ENCODE assay signal across 8 cellular contexts in the genomic region with DNA sequence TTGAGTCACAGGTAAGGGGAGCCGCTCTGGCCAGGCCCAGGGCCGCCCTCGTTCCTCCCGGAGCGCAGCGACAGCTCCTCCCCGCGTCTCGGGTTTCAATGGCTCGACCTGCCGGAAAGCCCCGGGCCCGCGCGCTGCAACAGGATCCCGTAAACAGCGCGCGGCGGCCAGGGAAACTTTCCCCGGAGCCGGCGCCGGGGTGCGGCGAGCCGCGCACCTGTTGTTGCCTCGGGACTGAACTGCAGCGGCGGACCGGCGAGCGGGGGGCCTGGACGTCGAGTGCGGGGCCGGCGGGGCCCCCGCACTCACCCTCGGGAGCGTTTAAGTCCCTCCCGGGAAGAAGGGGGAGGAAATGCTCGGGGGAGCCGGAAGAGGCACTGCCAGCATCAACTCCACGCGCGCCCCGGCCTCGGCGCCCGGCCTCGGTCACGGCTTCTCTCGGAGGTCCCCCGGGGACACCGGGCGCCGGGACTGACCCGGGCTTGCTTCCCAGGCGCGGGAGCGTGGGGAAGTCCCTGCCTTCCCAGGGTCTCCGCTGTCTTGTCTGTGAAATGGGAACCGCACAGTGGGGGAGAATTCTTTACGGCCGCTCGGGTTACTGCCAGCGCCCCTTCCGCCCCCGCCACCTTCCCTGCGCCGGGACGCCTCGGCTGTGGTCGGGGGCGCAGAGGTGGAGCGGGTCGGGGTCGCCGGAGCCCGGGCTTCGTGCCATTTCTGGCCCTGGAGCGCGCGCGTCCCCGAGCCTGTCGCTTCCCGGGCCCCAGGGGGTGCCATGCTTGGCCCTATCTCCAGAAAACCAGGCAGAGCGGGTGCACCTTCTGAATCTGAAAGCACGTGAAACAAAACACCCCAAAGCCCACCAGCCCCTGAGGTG. TPM values are rescaled to one million over a fixed set of nuclear protein-coding genes. Genes with fewer than 3 reads are reported as not detected.
DNase-seq lines count a peak whose midpoint lies in the region; ATAC-seq and TF ChIP-seq lines count a peak whose summit lies in the region.

No MANE protein-coding gene starts in this region.

- peak; percentile 33; the same call in 1 of the 2 replicates for TF ChIP-seq CTCF in HEK293 (tag by site-specific recombination; IDR thresholded peaks at IDR 0.05)
- TF ChIP-seq CTCF in upper lobe of right lung (IDR thresholded peaks at IDR 0.05), result no peak

- no peak for DNase-seq in activated CD4-positive, CD25-positive, alpha-beta regulatory T cell (lab: John Stamatoyannopoulos, UW)
- DNase-seq in M059J (ENCODE audit: low read depth) (peak; percentile 73), upper lobe of right lung (peak; percentile 88)
- peak; percentile 15 for DNase-seq in activated CD4-positive, alpha-beta T cell treated with anti-CD3 and anti-CD28 coated beads, Interleukin-2, amount 50 U/mL, for 1 hour
- DNase-seq in naive thymus-derived CD4-positive, alpha-beta T cell, result peak in 7 of 9 donors; percentile 14 to 69 (median 33)

- ATAC-seq in activated CD4-positive, CD25-positive, alpha-beta regulatory T cell treated with anti-CD3 and anti-CD28 coated beads, Interleukin-2, amount 50 U/mL, for 24 hours, result peak; percentile 64 to 76
- peak; percentile 83 for ATAC-seq in naive thymus-derived CD4-positive, alpha-beta T cell
- ATAC-seq in upper lobe of right lung, result peak; percentile 95

- no peaks in the 10 kb centered on the region for H3K9me3 ChIP-seq in HEK293 (ENCODE audit: control insufficient read depth, insufficient read depth, low read depth, low read length)
- H3K9me3 ChIP-seq in esophagus (ENCODE audit: control insufficient read depth in 2 of 2, insufficient read depth in 1 of 2, low read depth in 1 of 2, low read length in 1 of 2), result no peaks in the 10 kb centered on the region
- no peaks in the 10 kb centered on the region for H3K9me3 ChIP-seq in naive thymus-derived CD4-positive, alpha-beta T cell (ENCODE audit: control insufficient read depth in 2 of 3, low read length in 3 of 3)
- no peaks in the 10 kb centered on the region for H3K9me3 ChIP-seq in upper lobe of right lung

- POLR2A ChIA-PET in HEK293 (lab: Yijun Ruan, JAX), result interaction anchor here (0.6 to 0.9 kb wide), 7 partner anchors 14 to 45 kb away, joined by 3 to 11 read pairs (median 4); no protein-coding TSS in a partner anchor
- POLR2A ChIA-PET in naive thymus-derived CD4-positive, alpha-beta T cell (lab: Charles Lee), result no interaction called here

- peaks cover 2% of the 10 kb centered on the region for H3K4me1 ChIP-seq in HEK293 (ENCODE audit: control insufficient read depth, insufficient read depth, low read length)
- H3K4me1 ChIP-seq in esophagus (ENCODE audit: control insufficient read depth in 2 of 2, insufficient read depth in 2 of 2, low read length in 1 of 2), result peaks cover 0 to 4% of the 10 kb centered on the region in 2 donors
- H3K4me1 ChIP-seq in naive thymus-derived CD4-positive, alpha-beta T cell (ENCODE audit: control insufficient read depth in 2 of 2, insufficient read depth in 2 of 2, low read length in 2 of 2), result no peaks in the 10 kb centered on the region
- peaks cover 8% of the 10 kb centered on the region for H3K4me1 ChIP-seq in upper lobe of right lung

- peaks cover 0 to 15% (median 9%) of the 10 kb centered on the region in 7 donors for H3K4me1 Mint-ChIP-seq in naive thymus-derived CD4-positive, alpha-beta T cell

- peak overlapping the region in 1 of 9 donors; percentile 62 for H3K27ac Mint-ChIP-seq in naive thymus-derived CD4-positive, alpha-beta T cell

- H3K27ac ChIP-seq in HEK293 (ENCODE audit: extremely low read depth, low read depth, low read length) (peak overlapping the region; percentile 90), esophagus (ENCODE audit: low read depth in 2 of 2, low read length in 1 of 2) (peak overlapping the region; percentile 87 to 89), upper lobe of right lung (peak overlapping the region; percentile 68)
- H3K27ac ChIP-seq in naive thymus-derived CD4-positive, alpha-beta T cell (ENCODE audit: low read depth, low read length), result no peak overlapping the region

- H3K36me3 ChIP-seq in HEK293 (ENCODE audit: control insufficient read depth in 2 of 2, insufficient read depth in 1 of 2, low read length in 2 of 2) (no peaks in the 10 kb centered on the region), esophagus (ENCODE audit: control insufficient read depth in 2 of 2, insufficient read depth in 2 of 2, low read length in 1 of 2) (no peaks in the 10 kb centered on the region), upper lobe of right lung (no peaks in the 10 kb centered on the region)
- H3K36me3 ChIP-seq in naive thymus-derived CD4-positive, alpha-beta T cell (ENCODE audit: control insufficient read depth in 2 of 3, insufficient read depth in 3 of 3, low read length in 3 of 3), result no peaks in the 10 kb centered on the region

- H3K36me3 Mint-ChIP-seq in naive thymus-derived CD4-positive, alpha-beta T cell, result peaks cover 0 to 2% (median 0%) of the 10 kb centered on the region in 5 donors

- peaks cover 16 to 46% (median 23%) of the 10 kb centered on the region in 5 donors for H3K27me3 Mint-ChIP-seq in naive thymus-derived CD4-positive, alpha-beta T cell

- peak overlapping the region; percentile 58 to 74 (median 71) for H3K4me3 Mint-ChIP-seq in naive thymus-derived CD4-positive, alpha-beta T cell

- no peaks in the 10 kb centered on the region for H3K9me3 Mint-ChIP-seq in naive thymus-derived CD4-positive, alpha-beta T cell

- no peaks in the 10 kb centered on the region for H3K27me3 ChIP-seq in esophagus (ENCODE audit: control insufficient read depth in 1 of 2, insufficient read depth in 2 of 2, low read length in 2 of 2)
- H3K27me3 ChIP-seq in naive thymus-derived CD4-positive, alpha-beta T cell (ENCODE audit: control insufficient read depth in 2 of 2, insufficient read depth in 2 of 2, low read length in 2 of 2), result no peaks in the 10 kb centered on the region
- H3K27me3 ChIP-seq in upper lobe of right lung, result peaks cover 12% of the 10 kb centered on the region

- intact Hi-C loops in naive thymus-derived CD4-positive, alpha-beta T cell (cut with micrococcal nuclease), result loop anchor here in 1 of 2 donors (5.0 kb wide), 1 partner anchor 42 kb away; no protein-coding TSS in a partner anchor
- intact Hi-C loops in upper lobe of right lung (cut with DNase I), result no loop called here

- CTCF ChIA-PET in HEK293 (lab: Yijun Ruan, JAX), result interaction anchor here (0.7 kb wide), 1 partner anchor 697 kb away, joined by 4 read pairs; no protein-coding TSS in a partner anchor
- CTCF ChIA-PET in naive thymus-derived CD4-positive, alpha-beta T cell (lab: Charles Lee), result no interaction called here

- WGBS in esophagus, 2 donors, result 3% methylated on average over 67 to 91 of the region's 92 CpGs

- peak overlapping the region; percentile 51 for H3K4me3 ChIP-seq in HEK293 (ENCODE audit: low read depth, low read length)
- peak overlapping the region; percentile 57 to 65 for H3K4me3 ChIP-seq in esophagus (ENCODE audit: low read depth in 1 of 2, low read length in 2 of 2)
- peak overlapping the region; percentile 27 for H3K4me3 ChIP-seq in naive thymus-derived CD4-positive, alpha-beta T cell (ENCODE audit: low read length)
- peak overlapping the region; percentile 56 for H3K4me3 ChIP-seq in upper lobe of right lung

TF ChIP-seq in HEK293, 187 proteins besides CTCF, POLR2A, EP300 and RAD21 (continues in another document):
- TF ChIP-seq ZNF133 (tag by site-specific recombination; IDR thresholded peaks at IDR 0.05) (no peak), ZNF335 (tag by site-specific recombination; conservative IDR thresholded peaks at IDR 0.05) (peak; percentile 70), ZNF140 (tag by site-specific recombination; IDR thresholded peaks at IDR 0.05) (no peak), ZBTB17 (tag by site-specific recombination; IDR thresholded peaks at IDR 0.05) (peak; percentile 77), ZNF664 (tag by site-specific recombination; IDR thresholded peaks at IDR 0.05) (no peak), ZSCAN30 (tag by site-specific recombination; IDR thresholded peaks at IDR 0.05) (peak; percentile 71), ZNF596 (tag by site-specific recombination; IDR thresholded peaks at IDR 0.05) (peak; percentile 31; the same call in 1 of the 2 replicates), ZNF132 (tag by site-specific recombination; IDR thresholded peaks at IDR 0.05; ENCODE audit: borderline replicate concordance) (no peak), ZNF473 (tag by site-specific recombination; IDR thresholded peaks at IDR 0.05) (no peak), ZNF324 (tag by site-specific recombination; IDR thresholded peaks at IDR 0.05) (no peak), KLF10 (tag by site-specific recombination; IDR thresholded peaks at IDR 0.05) (peak; percentile 24; the same call in 1 of the 2 replicates)
- TF ChIP-seq, protein P1, sequence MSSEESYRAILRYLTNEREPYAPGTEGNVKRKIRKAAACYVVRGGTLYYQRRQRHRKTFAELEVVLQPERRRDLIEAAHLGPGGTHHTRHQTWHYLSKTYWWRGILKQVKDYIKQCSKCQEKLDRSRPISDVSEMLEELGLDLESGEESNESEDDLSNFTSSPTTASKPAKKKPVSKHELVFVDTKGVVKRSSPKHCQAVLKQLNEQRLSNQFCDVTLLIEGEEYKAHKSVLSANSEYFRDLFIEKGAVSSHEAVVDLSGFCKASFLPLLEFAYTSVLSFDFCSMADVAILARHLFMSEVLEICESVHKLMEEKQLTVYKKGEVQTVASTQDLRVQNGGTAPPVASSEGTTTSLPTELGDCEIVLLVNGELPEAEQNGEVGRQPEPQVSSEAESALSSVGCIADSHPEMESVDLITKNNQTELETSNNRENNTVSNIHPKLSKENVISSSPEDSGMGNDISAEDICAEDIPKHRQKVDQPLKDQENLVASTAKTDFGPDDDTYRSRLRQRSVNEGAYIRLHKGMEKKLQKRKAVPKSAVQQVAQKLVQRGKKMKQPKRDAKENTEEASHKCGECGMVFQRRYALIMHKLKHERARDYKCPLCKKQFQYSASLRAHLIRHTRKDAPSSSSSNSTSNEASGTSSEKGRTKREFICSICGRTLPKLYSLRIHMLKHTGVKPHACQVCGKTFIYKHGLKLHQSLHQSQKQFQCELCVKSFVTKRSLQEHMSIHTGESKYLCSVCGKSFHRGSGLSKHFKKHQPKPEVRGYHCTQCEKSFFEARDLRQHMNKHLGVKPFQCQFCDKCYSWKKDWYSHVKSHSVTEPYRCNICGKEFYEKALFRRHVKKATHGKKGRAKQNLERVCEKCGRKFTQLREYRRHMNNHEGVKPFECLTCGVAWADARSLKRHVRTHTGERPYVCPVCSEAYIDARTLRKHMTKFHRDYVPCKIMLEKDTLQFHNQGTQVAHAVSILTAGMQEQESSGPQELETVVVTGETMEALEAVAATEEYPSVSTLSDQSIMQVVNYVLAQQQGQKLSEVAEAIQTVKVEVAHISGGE (tag by site-specific recombination; conservative IDR thresholded peaks at IDR 0.05; ENCODE audit: low read depth), result peak; percentile 90

RNA-seq across cellular contexts. Expression of a gene that starts 7.4 kb away (rescaled TPM):
- total RNA-seq in M059J (2014; rRNA removed; shearing (Covaris generic)), result not detected in 2 replicates
- under 1 TPM; 0.31 to 0.45 TPM for polyA plus RNA-seq in esophagus
- not detected for total RNA-seq in naive thymus-derived CD4-positive, alpha-beta T cell
- not detected for polyA plus RNA-seq in naive thymus-derived CD4-positive, alpha-beta T cell
- not detected for total RNA-seq in upper lobe of right lung

Comparison
In these comparisons a context has a peak if more than half of its experiments do, and no peak if none do; other contexts are left out.
1. DNase-seq: peak in M059J (single experiment), activated CD4-positive, alpha-beta T cell treated with anti-CD3 and anti-CD28 coated beads, Interleukin-2, amount 50 U/mL, for 1 hour (single experiment), naive thymus-derived CD4-positive, alpha-beta T cell (7 of 9) and upper lobe of right lung (single experiment); none in activated CD4-positive, CD25-positive, alpha-beta regulatory T cell (0 of 4).
2. Peak in every context shown above with its lines, with median percentiles within 50 percentile points of each other: ATAC-seq and H3K4me3 ChIP-seq.